1 cellular context compared by ENCODE assay signal in genomic region chr2:233210843-233211600, GRCh38.
TF ChIP-seq lines count a peak whose summit lies in the region.

No MANE protein-coding gene starts in this region.

TF ChIP-seq in H1, 55 proteins besides CTCF, POLR2A, EP300 and RAD21:
- TF ChIP-seq GTF2F1 (IDR thresholded peaks at IDR 0.05; ENCODE audit: borderline replicate concordance, low read depth, low read length), result no peak
- no peak for TF ChIP-seq SP4 (IDR thresholded peaks at IDR 0.05; ENCODE audit: low read length)
- TF ChIP-seq CHD1 (IDR thresholded peaks at IDR 0.05; ENCODE audit: low read depth, low read length), result no peak
- no peak for TF ChIP-seq SIX5 (IDR thresholded peaks at IDR 0.05; ENCODE audit: low read depth, low read length)
- TF ChIP-seq EGR1 (IDR thresholded peaks at IDR 0.05; ENCODE audit: borderline replicate concordance, low read depth, low read length), result no peak
- TF ChIP-seq RXRA (IDR thresholded peaks at IDR 0.05; ENCODE audit: insufficient read depth, low read depth, low read length), result no peak
- no peak for TF ChIP-seq GABPA (IDR thresholded peaks at IDR 0.05; ENCODE audit: borderline replicate concordance, insufficient read depth, low read length)
- no peak for TF ChIP-seq KDM5A (IDR thresholded peaks at IDR 0.05; ENCODE audit: low read length)
- TF ChIP-seq BACH1 (IDR thresholded peaks at IDR 0.05; ENCODE audit: low read length), result no peak
- TF ChIP-seq CBX5 (IDR thresholded peaks at IDR 0.05; ENCODE audit: low read depth, low read length), result no peak
- TF ChIP-seq, protein P1, sequence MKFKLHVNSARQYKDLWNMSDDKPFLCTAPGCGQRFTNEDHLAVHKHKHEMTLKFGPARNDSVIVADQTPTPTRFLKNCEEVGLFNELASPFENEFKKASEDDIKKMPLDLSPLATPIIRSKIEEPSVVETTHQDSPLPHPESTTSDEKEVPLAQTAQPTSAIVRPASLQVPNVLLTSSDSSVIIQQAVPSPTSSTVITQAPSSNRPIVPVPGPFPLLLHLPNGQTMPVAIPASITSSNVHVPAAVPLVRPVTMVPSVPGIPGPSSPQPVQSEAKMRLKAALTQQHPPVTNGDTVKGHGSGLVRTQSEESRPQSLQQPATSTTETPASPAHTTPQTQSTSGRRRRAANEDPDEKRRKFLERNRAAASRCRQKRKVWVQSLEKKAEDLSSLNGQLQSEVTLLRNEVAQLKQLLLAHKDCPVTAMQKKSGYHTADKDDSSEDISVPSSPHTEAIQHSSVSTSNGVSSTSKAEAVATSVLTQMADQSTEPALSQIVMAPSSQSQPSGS (IDR thresholded peaks at IDR 0.05; ENCODE audit: low read length), result no peak
- TF ChIP-seq PHF8 (conservative IDR thresholded peaks at IDR 0.05; ENCODE audit: low read depth, low read length), result no peak
- TF ChIP-seq EZH2 (IDR thresholded peaks at IDR 0.05; ENCODE audit: low read depth, low read length, severe bottlenecking), result no peak
- TF ChIP-seq NRF1 (IDR thresholded peaks at IDR 0.05; ENCODE audit: low read depth, low read length), result no peak
- TF ChIP-seq, protein P2, sequence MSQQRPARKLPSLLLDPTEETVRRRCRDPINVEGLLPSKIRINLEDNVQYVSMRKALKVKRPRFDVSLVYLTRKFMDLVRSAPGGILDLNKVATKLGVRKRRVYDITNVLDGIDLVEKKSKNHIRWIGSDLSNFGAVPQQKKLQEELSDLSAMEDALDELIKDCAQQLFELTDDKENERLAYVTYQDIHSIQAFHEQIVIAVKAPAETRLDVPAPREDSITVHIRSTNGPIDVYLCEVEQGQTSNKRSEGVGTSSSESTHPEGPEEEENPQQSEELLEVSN (IDR thresholded peaks at IDR 0.05), result no peak
- no peak for TF ChIP-seq MAX (IDR thresholded peaks at IDR 0.05)
- no peak for TF ChIP-seq RFX5 (IDR thresholded peaks at IDR 0.05; ENCODE audit: borderline replicate concordance, low read depth, low read length)
- TF ChIP-seq POLR2AphosphoS5 (IDR thresholded peaks at IDR 0.05; ENCODE audit: low read depth, low read length), result no peak
TF ChIP-seq in H1: peak in this region for 0.
